13 cellular contexts compared by ENCODE assay signal in the genomic region with DNA sequence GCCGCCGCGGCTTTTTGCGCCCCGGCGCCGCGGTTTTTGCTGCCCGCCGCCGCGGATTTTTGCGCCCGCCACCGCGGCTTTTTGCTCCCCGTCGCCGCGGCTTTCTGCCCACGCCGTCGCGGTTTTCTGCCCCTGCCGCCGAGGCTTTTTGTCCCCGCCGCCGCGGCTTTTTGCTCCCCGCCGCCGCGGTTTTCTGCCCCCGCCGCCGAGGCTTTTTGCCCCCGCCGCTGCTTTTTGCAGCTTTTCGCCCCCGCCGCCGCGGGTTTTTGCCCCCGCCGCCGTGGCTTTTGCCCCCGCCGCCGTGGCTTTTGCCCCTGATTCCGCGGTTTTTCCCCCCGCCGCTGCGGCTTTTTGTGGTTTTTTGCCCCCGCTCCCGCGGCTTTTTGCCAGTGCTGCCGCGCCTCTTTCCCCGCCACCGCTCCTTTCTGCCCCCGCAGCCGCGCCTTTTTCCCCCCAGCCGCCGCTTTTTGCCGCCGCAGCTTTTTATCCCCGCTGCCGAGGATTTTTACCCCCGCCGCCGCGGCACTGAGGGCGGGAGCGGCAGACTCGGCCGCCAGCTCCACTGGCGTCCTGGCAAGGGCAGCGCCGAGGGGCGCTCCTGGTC.
A peak's percentile ranks its signal among the peaks of the same experiment; 100 is the strongest.
DNase-seq lines count a peak whose midpoint lies in the region; ATAC-seq and TF ChIP-seq lines count a peak whose summit lies in the region.
"Had no signal": no experiment of that assay in that cellular context is flagged by ENCODE, and none has a peak within 500 bp of the region (broad histone marks: within the 10 kb centered on the region; RNA-seq: fewer than 3 reads in every experiment).

No MANE protein-coding gene starts in this region.

- no peaks in the 10 kb centered on the region for H3K9me3 ChIP-seq in RWPE2 (ENCODE audit: severe bottlenecking)
- no peaks in the 10 kb centered on the region for H3K9me3 ChIP-seq in upper lobe of right lung
- H3K9me3 ChIP-seq in MM.1S (replicated peaks; ENCODE audit: insufficient read depth, low read length) = no peaks in the 10 kb centered on the region

- H4K20me1 ChIP-seq in MM.1S (ENCODE audit: insufficient read depth, low read length) = no peaks in the 10 kb centered on the region

- intact Hi-C loops in upper lobe of right lung (cut with DNase I) = no loop called here

- no peak for ATAC-seq in RWPE2 (ENCODE audit: low read depth)
- ATAC-seq in upper lobe of right lung = no peak
- no peak for ATAC-seq in HG02798 (IDR thresholded peaks at IDR 0.05; ENCODE audit: poor library complexity, unreplicated experiment)
- ATAC-seq in foreskin keratinocyte = no peak
- ATAC-seq: A549, GM12878, GM23338 had no signal

- DNase-seq in D341Med (ENCODE audit: low spot score) (peak; percentile 24), RWPE2 (ENCODE audit: low spot score) (peak; percentile 13), mesenteric fat pad (ENCODE audit: low spot score) (peak; percentile 72), upper lobe of right lung (peak; percentile 51), MM.1S (no peak), foreskin keratinocyte (no peak)
- DNase-seq: Caco-2; CD8-positive, alpha-beta memory T cell; DMS53 had no signal

- H3K27me3 ChIP-seq in RWPE2 (ENCODE audit: insufficient read depth, poor library complexity, severe bottlenecking) (no peaks in the 10 kb centered on the region), upper lobe of right lung (peaks cover 4% of the 10 kb centered on the region), MM.1S (replicated peaks; ENCODE audit: insufficient read depth, low read length) (no peaks in the 10 kb centered on the region), foreskin keratinocyte (no peaks in the 10 kb centered on the region)

- no peak overlapping the region for H3K9ac ChIP-seq in MM.1S (ENCODE audit: low read length)

- no peaks in the 10 kb centered on the region for H3K79me2 ChIP-seq in MM.1S (ENCODE audit: low read length)

- no peak for TF ChIP-seq CTCF in RWPE2 (IDR thresholded peaks at IDR 0.05; ENCODE audit: poor library complexity, severe bottlenecking)
- no peak for TF ChIP-seq CTCF in upper lobe of right lung (IDR thresholded peaks at IDR 0.05)
- TF ChIP-seq CTCF in MM.1S (IDR thresholded peaks at IDR 0.05; ENCODE audit: low read length) = no peak
- no peak for TF ChIP-seq CTCF in foreskin keratinocyte (conservative IDR thresholded peaks at IDR 0.05)

- no peak overlapping the region for H3K4me3 ChIP-seq in RWPE2 (ENCODE audit: severe bottlenecking)
- H3K4me3 ChIP-seq in upper lobe of right lung = no peak overlapping the region
- no peak overlapping the region for H3K4me3 ChIP-seq in MM.1S (ENCODE audit: low read length)
- H3K4me3 ChIP-seq: A549, GM12878, GM23338 had no signal

- H3F3A ChIP-seq in MM.1S (ENCODE audit: insufficient read depth, low read length) = no peaks in the 10 kb centered on the region

- H3K27ac ChIP-seq in RWPE2 (ENCODE audit: poor library complexity, severe bottlenecking) = no peak overlapping the region
- no peak overlapping the region for H3K27ac ChIP-seq in upper lobe of right lung
- H3K27ac ChIP-seq in MM.1S (ENCODE audit: low read length) = no peak overlapping the region
- no peak overlapping the region for H3K27ac ChIP-seq in foreskin keratinocyte
- H3K27ac ChIP-seq: A549 had no signal

- H3K4me1 ChIP-seq in RWPE2 (ENCODE audit: insufficient read depth, poor library complexity, severe bottlenecking) (no peaks in the 10 kb centered on the region), upper lobe of right lung (no peaks in the 10 kb centered on the region), MM.1S (ENCODE audit: low read length) (no peaks in the 10 kb centered on the region), foreskin keratinocyte (no peaks in the 10 kb centered on the region)
- H3K4me1 ChIP-seq: A549, Caco-2 had no signal

- H3K36me3 ChIP-seq in RWPE2 (ENCODE audit: low read depth) (no peaks in the 10 kb centered on the region), upper lobe of right lung (no peaks in the 10 kb centered on the region), MM.1S (replicated peaks; ENCODE audit: insufficient read depth, low read length) (no peaks in the 10 kb centered on the region)

- no peak overlapping the region for H2AFZ ChIP-seq in MM.1S (ENCODE audit: low read length)
- H2AFZ ChIP-seq: GM23338 had no signal

- no peak overlapping the region for H3K4me2 ChIP-seq in MM.1S (ENCODE audit: low read depth, low read length)
- H3K4me2 ChIP-seq: A549, GM23338 had no signal

- H3K9me2 ChIP-seq in MM.1S (replicated peaks; ENCODE audit: insufficient read depth, low read length) = no peaks in the 10 kb centered on the region

Comparison
In these comparisons a context has a peak if more than half of its experiments do, and no peak if none do; other contexts are left out.
1. DNase-seq: peak in D341Med (single experiment), RWPE2 (single experiment), mesenteric fat pad (single experiment) and upper lobe of right lung (single experiment); none in MM.1S (single experiment) and foreskin keratinocyte (0 of 2).